ENCODE assay signal across 26 cellular contexts in the genomic region with DNA sequence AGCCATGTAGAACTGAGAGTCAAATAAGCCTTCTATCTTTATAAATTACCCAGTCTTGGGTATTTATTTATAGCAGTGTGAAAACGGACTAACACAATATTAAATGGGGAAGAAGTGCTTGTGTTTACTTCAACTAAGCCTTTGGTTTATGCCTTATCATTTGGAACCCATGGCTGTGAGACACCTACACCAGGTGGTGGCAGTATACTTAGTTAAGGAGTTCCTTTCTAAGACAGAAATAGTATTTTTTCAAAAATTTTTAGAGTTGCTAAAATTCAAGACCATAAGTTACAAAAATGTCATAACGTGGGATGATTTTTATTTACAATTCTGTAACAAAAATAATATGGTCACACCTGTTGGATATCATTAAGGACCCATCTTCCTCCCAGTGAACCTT.
DNase-seq lines count a peak whose midpoint lies in the region; ATAC-seq, FAIRE-seq and TF ChIP-seq lines count a peak whose summit lies in the region.
"Had no signal": no experiment of that assay in that cellular context is flagged by ENCODE, and none has a peak within 500 bp of the region (broad histone marks: within the 10 kb centered on the region; RNA-seq: fewer than 3 reads in every experiment).

No MANE protein-coding gene starts in this region.

- no peak overlapping the region for H3K9ac ChIP-seq in Loucy (ENCODE audit: low read depth, low read length, poor library complexity, severe bottlenecking)
- no peak overlapping the region for H3K9ac ChIP-seq in H1 (replicated peaks in 1 of 4; ENCODE audit: extremely low read depth in 1 of 4, low read depth in 3 of 4, low read length in 3 of 4)
- H3K9ac ChIP-seq: KMS-11 had no signal

- no peaks in the 10 kb centered on the region for H3K9me3 ChIP-seq in Loucy (ENCODE audit: insufficient read depth, low read depth, low read length)
- peaks cover 7 to 9% of the 10 kb centered on the region in 2 experiments for H3K9me3 ChIP-seq in H1 (ENCODE audit: insufficient read depth in 2 of 2, low read depth in 1 of 2, low read length in 1 of 2)
- no peaks in the 10 kb centered on the region for H3K9me3 ChIP-seq in testis
- H3K9me3 ChIP-seq: neutrophil had no signal

- WGBS in H1 (ENCODE audit: extremely low coverage in 1 of 2, insufficient coverage in 1 of 2, insufficient read length in 1 of 2, insufficient replicate concordance in 2 of 2, low coverage in 1 of 2, low lambda C conversion rate in 2 of 2, missing lambda C conversion rate in 1 of 2), 2 experiments = 45% methylated on average over 2 of the region's 2 CpGs; no CpG with 5 or more reads in 1 of the 2 experiments
- WGBS in testis, 2 donors = 41 to 51% methylated on average over 2 of the region's 2 CpGs

- intact Hi-C loops in testis (cut with DNase I; ENCODE audit: low total_unique reads) = no loop called here

- H2BK120ac ChIP-seq in H1 (replicated peaks; ENCODE audit: low read depth, low read length) = no peak overlapping the region

- no peak overlapping the region for H3K14ac ChIP-seq in H1 (ENCODE audit: insufficient read length)

- no peak overlapping the region for H4K91ac ChIP-seq in H1 (replicated peaks; ENCODE audit: insufficient read length, low read length)

- no peak overlapping the region for H2AK5ac ChIP-seq in H1 (ENCODE audit: low read depth, low read length)

- H4K20me1 ChIP-seq in Loucy (ENCODE audit: insufficient read depth, low read length, poor library complexity, severe bottlenecking) = no peaks in the 10 kb centered on the region
- H4K20me1 ChIP-seq in H1 (replicated peaks in 1 of 2; ENCODE audit: control insufficient read depth in 1 of 2, insufficient read depth in 2 of 2, low read length in 2 of 2) = no peaks in the 10 kb centered on the region

- ATAC-seq in GM18511 (IDR thresholded peaks at IDR 0.05; ENCODE audit: unreplicated experiment) = no peak
- ATAC-seq in GM18505 (IDR thresholded peaks at IDR 0.05; ENCODE audit: unreplicated experiment) = no peak
- ATAC-seq: activated T-cell treated with anti-CD3 and anti-CD28 coated beads, Interleukin-2, amount 50 U/mL, for 4 hours; left cardiac atrium had no signal

- POLR2A ChIA-PET in H1 (lab: Charles Lee; ENCODE audit: partially characterized antibody) = no interaction called here

- no peak overlapping the region for H3K4ac ChIP-seq in H1 (replicated peaks; ENCODE audit: insufficient read length, low read depth, low read length)

- no peak for TF ChIP-seq POLR2A in H1 (IDR thresholded peaks at IDR 0.05; ENCODE audit: control extremely low read depth in 1 of 2, low read depth in 2 of 2, low read length in 2 of 2)
- TF ChIP-seq POLR2A in GM18505 (IDR thresholded peaks at IDR 0.05; ENCODE audit: borderline replicate concordance, extremely low read depth, insufficient read depth, insufficient read length) = no peak
- no peak for TF ChIP-seq POLR2A in testis (IDR thresholded peaks at IDR 0.05)

- no peak overlapping the region for H2BK12ac ChIP-seq in H1 (ENCODE audit: low read depth, low read length)

- in situ Hi-C loops in ACHN (cut with HindIII; ENCODE audit: low pct_ligation_motif_present, low pct_unique_long_range_greater_than_20kb, low sequenced_read_pairs) = no loop called here

- no peak overlapping the region for H3K4me2 ChIP-seq in Loucy (ENCODE audit: low read depth, low read length, poor library complexity, severe bottlenecking)
- H3K4me2 ChIP-seq in H1 (ENCODE audit: insufficient read depth in 1 of 2, low read depth in 2 of 2, low read length in 2 of 2) = no peak overlapping the region
- H3K4me2 ChIP-seq: KMS-11 had no signal

- no peaks in the 10 kb centered on the region for H3K79me2 ChIP-seq in Loucy (ENCODE audit: insufficient read depth, low read length)
- H3K79me2 ChIP-seq in H1 (ENCODE audit: control insufficient read depth in 1 of 2, insufficient read depth in 2 of 2, low read length in 2 of 2) = no peaks in the 10 kb centered on the region

- DNase-seq in ACHN (peak; percentile 2), H1 (ENCODE audit: low read depth in 1 of 2, low spot score in 2 of 2) (no peak), inferior parietal cortex (ENCODE audit: extremely low spot score) (no peak), testis (no peak)
- DNase-seq: activated CD8-positive, alpha-beta memory T cell treated with anti-CD3 and anti-CD28 coated beads for 24 hours; activated naive CD4-positive, alpha-beta T cell treated with anti-CD3 and anti-CD28 coated beads, Interleukin-2, amount 10 ng/mL, durations not matched to agents 7 days and 5 days; activated T-cell treated with anti-CD3 and anti-CD28 coated beads, Interleukin-2, amount 50 U/mL, for 4 hours; cortex of kidney; GDM1; left cardiac atrium; NCI-H1105; NCI-H2029; NCI-H446 treated with DMSO at 0.1 percent for 48 hours; stimulated activated CD4-positive, alpha-beta T cell treated with anti-CD3 and anti-CD28 coated beads, Interleukin-1b, Interleukin-23, amount 100 ng/mL, for 48 hours; substantia nigra; SW 1271 had no signal

- no peak overlapping the region for H4K8ac ChIP-seq in H1 (ENCODE audit: extremely low read depth, insufficient read depth, low read length)

- H3K56ac ChIP-seq in H1 (replicated peaks; ENCODE audit: insufficient read length, low read depth, low read length) = no peak overlapping the region

- H3K27me3 ChIP-seq in Loucy (ENCODE audit: insufficient read depth, low read length, poor library complexity, severe bottlenecking) (no peaks in the 10 kb centered on the region), H1 (replicated peaks in 1 of 4; ENCODE audit: control insufficient read depth in 3 of 4, extremely low read depth in 1 of 4, insufficient read depth in 3 of 4, low read length in 3 of 4) (no peaks in the 10 kb centered on the region), testis (no peaks in the 10 kb centered on the region)
- H3K27me3 ChIP-seq: cardiac muscle cell, neutrophil had no signal

- H3K23me2 ChIP-seq in H1 (ENCODE audit: low read depth, low read length) = no peaks in the 10 kb centered on the region

- no peak overlapping the region for H3K23ac ChIP-seq in H1 (ENCODE audit: insufficient read length)

- TF ChIP-seq CTCF in GM12872 (IDR thresholded peaks at IDR 0.05; ENCODE audit: insufficient read depth, low read depth, low read length) (0 out of 3 replicates have a peak, but pooled peaks have one; percentile 16), Loucy (conservative IDR thresholded peaks at IDR 0.05; ENCODE audit: low read length) (peak; percentile 33; the same call in 1 of the 2 replicates), H1 (IDR thresholded peaks at IDR 0.05; ENCODE audit: control extremely low read depth in 1 of 3, insufficient read depth in 1 of 3, low read depth in 1 of 3, low read length in 3 of 3) (peak in 2 of 3 experiments; percentile 31 to 45; a peak in 2 of 4 replicates), testis (IDR thresholded peaks at IDR 0.05) (no peak)

- no peak for FAIRE-seq in H1 (lab: Jason Lieb, UNC)
- FAIRE-seq: endometrium, urothelium cell line had no signal

- H4K5ac ChIP-seq in H1 (ENCODE audit: insufficient read length, low read depth, low read length) = no peak overlapping the region

- H3K4me1 ChIP-seq in Loucy (ENCODE audit: insufficient read depth, low read length, poor library complexity, severe bottlenecking) (no peaks in the 10 kb centered on the region), H1 (replicated peaks in 1 of 4; ENCODE audit: control insufficient read depth in 3 of 4, insufficient read depth in 4 of 4, low read length in 3 of 4) (no peaks in the 10 kb centered on the region), testis (no peaks in the 10 kb centered on the region)

- TF ChIP-seq EP300 in H1 (IDR thresholded peaks at IDR 0.05; ENCODE audit: borderline replicate concordance in 1 of 2, low read depth in 2 of 2, low read length in 2 of 2) = no peak

- no peaks in the 10 kb centered on the region for H3K9me2 ChIP-seq in Loucy (replicated peaks; ENCODE audit: low read depth, low read length)

- CTCF ChIA-PET in H1 (lab: Charles Lee; ENCODE audit: partially characterized antibody) = interaction anchor here (0.9 to 1.7 kb wide), 5 partner anchors 10 to 539 kb away, joined by 3 to 5 read pairs (median 4); no protein-coding TSS in a partner anchor

- no peak overlapping the region for H2BK15ac ChIP-seq in H1 (ENCODE audit: low read length)

- H3K79me1 ChIP-seq in H1 (ENCODE audit: low read depth, low read length) = no peaks in the 10 kb centered on the region

- H3K18ac ChIP-seq in H1 (ENCODE audit: extremely low read depth, low read length) = no peak overlapping the region

- H3K27ac ChIP-seq in H1 (ENCODE audit: low read depth, low read length) = no peak overlapping the region
- H3K27ac ChIP-seq in testis = no peak overlapping the region
- H3K27ac ChIP-seq: cardiac muscle cell, KMS-11, neutrophil, skin epidermis had no signal

- H3K4me3 ChIP-seq in Loucy (ENCODE audit: low read length, poor library complexity, severe bottlenecking) = no peak overlapping the region
- no peak overlapping the region for H3K4me3 ChIP-seq in H1 (ENCODE audit: extremely low read depth in 1 of 4, insufficient read depth in 2 of 4, low read depth in 3 of 4, low read length in 4 of 4)
- no peak overlapping the region for H3K4me3 ChIP-seq in testis
- H3K4me3 ChIP-seq: cardiac muscle cell, skin epidermis had no signal

- H3F3A ChIP-seq in Loucy (ENCODE audit: low read depth) = no peaks in the 10 kb centered on the region

- H2AFZ ChIP-seq in Loucy (ENCODE audit: low read length) (no peak overlapping the region), H1 (ENCODE audit: low read length) (no peak overlapping the region; the same call in 1 of the 2 replicates)

- no peak overlapping the region for H2BK20ac ChIP-seq in H1 (ENCODE audit: low read length)

- peak; percentile 33 to 43 for TF ChIP-seq RAD21 in H1 (IDR thresholded peaks at IDR 0.05 in 1 of 2, conservative IDR thresholded peaks at IDR 0.05 in 1 of 2; ENCODE audit: low read depth in 2 of 2, low read length in 2 of 2)

- H2BK5ac ChIP-seq in H1 (ENCODE audit: low read depth, low read length) = no peak overlapping the region

- H3K36me3 ChIP-seq in Loucy (ENCODE audit: insufficient read depth, low read length) (no peaks in the 10 kb centered on the region), H1 (ENCODE audit: control insufficient read depth in 2 of 4, insufficient read depth in 4 of 4, low read length in 3 of 4) (no peaks in the 10 kb centered on the region), testis (ENCODE audit: low read depth, missing control alignments) (no peaks in the 10 kb centered on the region)
- H3K36me3 ChIP-seq: cardiac muscle cell, neutrophil had no signal

TF ChIP-seq in H1, 55 proteins besides CTCF, POLR2A, EP300 and RAD21:
- TF ChIP-seq EZH2 (IDR thresholded peaks at IDR 0.05; ENCODE audit: low read depth, low read length, severe bottlenecking) (no peak), SUZ12 (IDR thresholded peaks at IDR 0.05; ENCODE audit: low read length) (no peak)

Comparison
In these comparisons a context has a peak if more than half of its experiments do, and no peak if none do; other contexts are left out.
1. CTCF ChIP-seq: peak in GM12872 (single experiment), Loucy (single experiment) and H1 (2 of 3); none in testis (0 of 3).